In genomic region chr10:69901623-69902505, GRCh38 we compare ENCODE assay signal across 8 cellular contexts.
DNase-seq lines count a peak whose midpoint lies in the region; ATAC-seq and TF ChIP-seq lines count a peak whose summit lies in the region.

No MANE protein-coding gene starts in this region.

- H3K36me3 ChIP-seq in breast epithelium = no peaks in the 10 kb centered on the region
- no peaks in the 10 kb centered on the region for H3K36me3 ChIP-seq in upper lobe of right lung

- no peak for TF ChIP-seq POLR2A in breast epithelium (IDR thresholded peaks at IDR 0.05)

- H3K4me1 ChIP-seq in breast epithelium (peaks cover 0 to 7% of the 10 kb centered on the region in 2 donors), upper lobe of right lung (peaks cover 8% of the 10 kb centered on the region)

- H3K9me3 ChIP-seq in breast epithelium (no peaks in the 10 kb centered on the region), upper lobe of right lung (no peaks in the 10 kb centered on the region)

- peak; percentile 83 for ATAC-seq in upper lobe of right lung

- intact Hi-C loops in breast epithelium (cut with DNase I; ENCODE audit: low total_unique reads) (no loop called here), upper lobe of right lung (cut with DNase I) (no loop called here)

- H3K27me3 ChIP-seq in breast epithelium = no peaks in the 10 kb centered on the region
- H3K27me3 ChIP-seq in upper lobe of right lung = no peaks in the 10 kb centered on the region

- H3K4me3 ChIP-seq in breast epithelium (no peak overlapping the region), upper lobe of right lung (no peak overlapping the region)

- TF ChIP-seq CTCF in 22Rv1 (IDR thresholded peaks at IDR 0.05) (peak; percentile 73), breast epithelium (IDR thresholded peaks at IDR 0.05) (peak in 2 of 3 donors; percentile 31 to 43), upper lobe of right lung (IDR thresholded peaks at IDR 0.05) (peak; percentile 54)

- peak; percentile 64 for DNase-seq in EH (ENCODE audit: low read depth)
- DNase-seq in NCI-H1930 (lab: John Stamatoyannopoulos, UW) = peak; percentile 6 to 15
- no peak for DNase-seq in breast epithelium (ENCODE audit: low spot score in 2 of 2)
- DNase-seq in left kidney (ENCODE audit: low read depth, low spot score) = peak; percentile 89
- DNase-seq in upper lobe of right lung = peak; percentile 71
- DNase-seq in cortex of kidney (lab: John Stamatoyannopoulos, UW) = no peak
- DNase-seq in NCI-H2029 (lab: John Stamatoyannopoulos, UW) = no peak

- H3K27ac ChIP-seq in 22Rv1 (no peak overlapping the region), breast epithelium (no peak overlapping the region), upper lobe of right lung (peak overlapping the region; percentile 55)

Comparison
In these comparisons a context has a peak if more than half of its experiments do, and no peak if none do; other contexts are left out.
1. DNase-seq: peak in EH (single experiment), NCI-H1930 (2 of 2), left kidney (single experiment) and upper lobe of right lung (single experiment); none in breast epithelium (0 of 2), cortex of kidney (single experiment) and NCI-H2029 (single experiment).
2. Peak in every context shown above with its lines, with median percentiles within 50 percentile points of each other: CTCF ChIP-seq.